In genomic region chr1:47621977-47622376, GRCh38 we compare ENCODE assay signal across 19 cellular contexts.
DNase-seq lines count a peak whose midpoint lies in the region; ATAC-seq, FAIRE-seq and TF ChIP-seq lines count a peak whose summit lies in the region.
"Had no signal": no experiment of that assay in that cellular context is flagged by ENCODE, and none has a peak within 500 bp of the region (broad histone marks: within the 10 kb centered on the region; RNA-seq: fewer than 3 reads in every experiment).

No MANE protein-coding gene starts in this region.

- no peak for TF ChIP-seq POLR2A in HepG2 (IDR thresholded peaks at IDR 0.05; ENCODE audit: insufficient read depth in 1 of 2, low read depth in 2 of 2, low read length in 2 of 2)

- BruUV-seq in HepG2 (replicated peaks; lab: Mats Ljungman, UMichigan): no TSS peak

- no peaks in the 10 kb centered on the region for H3K79me2 ChIP-seq in HepG2 (ENCODE audit: insufficient read depth, low read length)

- TF ChIP-seq CTCF in liver (IDR thresholded peaks at IDR 0.05; ENCODE audit: low read depth, low read length, missing input control) (no peak), HepG2 (CRISPR knock-in tag; IDR thresholded peaks at IDR 0.05) (no peak), kidney (IDR thresholded peaks at IDR 0.05; ENCODE audit: borderline replicate concordance, extremely low read depth, insufficient read depth) (no peak)

- no peak for ATAC-seq in HepG2
- ATAC-seq: A549 had no signal

- TF ChIP-seq RAD21 in liver (IDR thresholded peaks at IDR 0.05) (no peak), HepG2 (CRISPR knock-in tag; IDR thresholded peaks at IDR 0.05) (no peak)

- H3K4me1 ChIP-seq in liver (ENCODE audit: control insufficient read depth in 4 of 4, insufficient read depth in 4 of 4, low read length in 3 of 4) (no peaks in the 10 kb centered on the region), HepG2 (ENCODE audit: insufficient read depth, low read length) (no peaks in the 10 kb centered on the region), kidney (ENCODE audit: control insufficient read depth in 1 of 2, insufficient read depth in 1 of 2, low read depth in 1 of 2, low read length in 2 of 2) (peaks cover 0 to 5% of the 10 kb centered on the region in 2 donors)
- H3K4me1 ChIP-seq: A549, SJCRH30 had no signal

- DNase-seq in HepG2 (ENCODE audit: low spot score) (no peak), kidney (no peak), NCI-H510A treated with DMSO at 0.1 percent for 48 hours (lab: John Stamatoyannopoulos, UW) (no peak), NCI-H1436 (lab: John Stamatoyannopoulos, UW) (no peak), NCI-H2107 treated with DMSO at 0.1 percent for 48 hours (lab: John Stamatoyannopoulos, UW; ENCODE audit: unreplicated experiment) (no peak)
- DNase-seq in stimulated activated CD8-positive, alpha-beta memory T cell treated with anti-CD3 and anti-CD28 coated beads, Interleukin-4, amount 100 ng/mL, for 48 hours: peak; percentile 6
- DNase-seq: GDM1; Karpas-422; MV-4-11; NCI-H1105 treated with DMSO at 0.1 percent for 48 hours; NCI-H1694 treated with DMSO at 0.1 percent for 48 hours; NCI-H510A; NCI-H748 treated with DMSO at 0.1 percent for 48 hours; NK-92 treated with Interleukin-12 subunit alpha and Interleukin-12 subunit beta, amount 100 ng/mL, for 24 hours; SJCRH30 had no signal

- intact Hi-C loops in HepG2 (cut with micrococcal nuclease; ENCODE audit: unreplicated experiment) (no loop called here), kidney (cut with DNase I) (no loop called here)

- H3K27me3 ChIP-seq in liver (ENCODE audit: control insufficient read depth in 4 of 4, insufficient read depth in 4 of 4, low read length in 3 of 4) (no peaks in the 10 kb centered on the region), HepG2 (ENCODE audit: control insufficient read depth in 1 of 2, insufficient read depth in 2 of 2, low read length in 2 of 2) (no peaks in the 10 kb centered on the region; a peak in 1 of 5 replicates)
- H3K27me3 ChIP-seq: SJCRH30 had no signal

- FAIRE-seq in HepG2 (lab: Jason Lieb, UNC) (no peak), kidney (lab: Jason Lieb, UNC) (no peak)
- FAIRE-seq: A549, GM19239, H54 had no signal

- H3K36me3 ChIP-seq in liver (ENCODE audit: control insufficient read depth in 4 of 4, insufficient read depth in 3 of 4, low read depth in 1 of 4, low read length in 3 of 4) (no peaks in the 10 kb centered on the region), HepG2 (replicated peaks in 1 of 2; ENCODE audit: control insufficient read depth in 1 of 2, insufficient read depth in 2 of 2, low read length in 2 of 2) (no peaks in the 10 kb centered on the region), kidney (ENCODE audit: control insufficient read depth in 1 of 2, insufficient read depth in 2 of 2, low read length in 2 of 2) (no peaks in the 10 kb centered on the region)
- H3K36me3 ChIP-seq: SJCRH30 had no signal

- H3K4me3 ChIP-seq in liver (ENCODE audit: low read depth in 1 of 3, low read length in 3 of 3): no peak overlapping the region
- H3K4me3 ChIP-seq in HepG2 (replicated peaks in 1 of 3; ENCODE audit: insufficient read depth in 1 of 3, low read depth in 2 of 3, low read length in 3 of 3): no peak overlapping the region
- H3K4me3 ChIP-seq in kidney (ENCODE audit: low read length in 2 of 2): no peak overlapping the region
- H3K4me3 ChIP-seq: A549, SJCRH30 had no signal

- POLR2A ChIA-PET in HepG2 (lab: Yijun Ruan, JAX): no interaction called here

- H3K4me2 ChIP-seq in HepG2 (ENCODE audit: low read depth, low read length): no peak overlapping the region
- H3K4me2 ChIP-seq: A549 had no signal

- H4K20me1 ChIP-seq in HepG2 (ENCODE audit: insufficient read depth, low read length): no peaks in the 10 kb centered on the region; the same call in 1 of the 2 replicates

- CTCF ChIA-PET in HepG2 (lab: Yijun Ruan, JAX; ENCODE audit: low intra/inter-chr PET ratio, low total read pairs): no interaction called here

- no peak overlapping the region for H3K9ac ChIP-seq in liver (ENCODE audit: low read depth in 1 of 2, low read length in 2 of 2)
- no peak overlapping the region for H3K9ac ChIP-seq in HepG2 (ENCODE audit: insufficient read depth, low read depth, low read length)
- no peak overlapping the region for H3K9ac ChIP-seq in kidney (ENCODE audit: low read length in 2 of 2)

- no peak for TF ChIP-seq EP300 in HepG2 (IDR thresholded peaks at IDR 0.05; ENCODE audit: low read depth in 2 of 2, low read length in 2 of 2)
- TF ChIP-seq EP300 in HepG2 (CRISPR knock-in tag; IDR thresholded peaks at IDR 0.05; ENCODE audit: borderline replicate concordance): no peak

- H3K9me3 ChIP-seq in liver (ENCODE audit: control insufficient read depth in 4 of 4, low read length in 3 of 4): no peaks in the 10 kb centered on the region
- no peaks in the 10 kb centered on the region for H3K9me3 ChIP-seq in HepG2 (ENCODE audit: low read length)
- no peaks in the 10 kb centered on the region for H3K9me3 ChIP-seq in kidney (ENCODE audit: control insufficient read depth in 1 of 2, low read length in 2 of 2)
- H3K9me3 ChIP-seq: A549, SJCRH30 had no signal

- in situ Hi-C loops in HepG2 (cut with HindIII; ENCODE audit: extremely low pct_ligation_motif_present, low pct_unique_long_range_greater_than_20kb): no loop called here

- H3K27ac ChIP-seq in liver (ENCODE audit: low read depth in 1 of 2, low read length in 2 of 2) (no peak overlapping the region), HepG2 (ENCODE audit: extremely low read length, insufficient read depth, low read length) (no peak overlapping the region), kidney (ENCODE audit: low read depth in 2 of 2, low read length in 2 of 2) (peak overlapping the region; percentile 41 to 58)
- H3K27ac ChIP-seq: A549, SJCRH30 had no signal

- no peak overlapping the region for H2AFZ ChIP-seq in HepG2 (ENCODE audit: low read length)

- WGBS in liver: 59% methylated on average over 3 of the region's 3 CpGs
- WGBS in HepG2 (ENCODE audit: low lambda C conversion rate): 6% methylated on average over 3 of the region's 3 CpGs

TF ChIP-seq in liver, 16 proteins besides CTCF, POLR2A, EP300 and RAD21 (continues in another document):
- TF ChIP-seq GABPA (IDR thresholded peaks at IDR 0.05 in 1 of 2, conservative IDR thresholded peaks at IDR 0.05 in 1 of 2): no peak
- peak; percentile 89 for TF ChIP-seq NR2F2 (IDR thresholded peaks at IDR 0.05)
- no peak for TF ChIP-seq REST (IDR thresholded peaks at IDR 0.05)
- peak in 1 of 2 donors; percentile 7 for TF ChIP-seq RXRA (IDR thresholded peaks at IDR 0.05)

TF ChIP-seq in HepG2, 621 proteins besides CTCF, POLR2A, EP300 and RAD21:
- TF ChIP-seq AFF4 (CRISPR knock-in tag; IDR thresholded peaks at IDR 0.05): no peak
- TF ChIP-seq SSRP1 (CRISPR knock-in tag; IDR thresholded peaks at IDR 0.05): no peak
- TF ChIP-seq ZNF619 (CRISPR knock-in tag; IDR thresholded peaks at IDR 0.05): no peak
- TF ChIP-seq ZNF501 (CRISPR knock-in tag; IDR thresholded peaks at IDR 0.05): no peak
- TF ChIP-seq THAP7 (CRISPR knock-in tag; IDR thresholded peaks at IDR 0.05): no peak

Comparison
In these comparisons a context has a peak if more than half of its experiments do, and no peak if none do; other contexts are left out.
1. H3K27ac ChIP-seq: peak in kidney (2 of 2); none in liver (0 of 2) and HepG2 (single experiment).